8 cellular contexts compared by ENCODE assay signal in the genomic region with DNA sequence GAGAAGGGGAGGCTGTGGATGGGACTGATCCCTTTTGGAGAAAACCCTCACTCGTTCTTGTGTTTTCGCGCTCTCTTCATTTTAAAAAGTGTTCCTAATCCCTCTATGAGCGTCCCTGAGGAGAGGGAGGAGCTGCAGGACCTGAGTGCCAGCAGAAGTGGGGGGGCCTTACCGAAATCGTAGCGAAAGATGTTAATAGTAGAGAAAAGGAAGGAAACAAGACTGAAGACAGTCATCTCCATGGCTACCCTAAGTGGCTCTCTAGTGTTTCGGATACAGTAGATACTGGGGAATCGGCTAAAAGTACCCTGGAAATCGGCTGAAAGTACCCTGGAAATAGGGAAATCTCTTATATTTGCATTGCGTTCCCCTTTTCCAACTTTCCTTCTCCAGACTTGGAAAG. TPM values are rescaled to one million over a fixed set of nuclear protein-coding genes. Genes with fewer than 3 reads are reported as not detected.
DNase-seq lines count a peak whose midpoint lies in the region; ATAC-seq and TF ChIP-seq lines count a peak whose summit lies in the region.

No MANE protein-coding gene starts in this region.

- DNase-seq in HFF-Myc (ENCODE audit: extremely low read depth, low read depth) = no peak
- no peak for DNase-seq in RWPE1 (ENCODE audit: low spot score)
- DNase-seq in retinal pigment epithelial cell (ENCODE audit: low read depth) = no peak
- DNase-seq in cerebellum (ENCODE audit: low spot score) = no peak
- DNase-seq in NCI-H1930 (lab: John Stamatoyannopoulos, UW) = no peak

- POLR2A ChIA-PET in RWPE1 (lab: Yijun Ruan, JAX; ENCODE audit: low non-redundant PET) = interaction anchor here (0.6 to 1.5 kb wide), 2 partner anchors 10 to 90 kb away, joined by 5 to 6 read pairs; partner anchors contain the start of gene RBBP5

- no peaks in the 10 kb centered on the region for H3K9me3 ChIP-seq in esophagus (ENCODE audit: control insufficient read depth in 2 of 2, insufficient read depth in 1 of 2, low read depth in 1 of 2, low read length in 1 of 2)

- WGBS in esophagus, 2 donors = 37 to 45% methylated on average over 11 of the region's 11 CpGs

- TF ChIP-seq CTCF in GM12875 (IDR thresholded peaks at IDR 0.05; ENCODE audit: borderline replicate concordance, insufficient read depth, low read depth, low read length) (no peak), HFF-Myc (IDR thresholded peaks at IDR 0.05; ENCODE audit: low read depth, low read length, missing control alignments) (no peak), RWPE1 (conservative IDR thresholded peaks at IDR 0.05; ENCODE audit: low read depth) (no peak), retinal pigment epithelial cell (conservative IDR thresholded peaks at IDR 0.05; ENCODE audit: low read depth, low read length) (no peak)

- H3K27ac ChIP-seq in RWPE1 = peak overlapping the region; percentile 88
- peak overlapping the region in 1 of 2 donors; percentile 85 for H3K27ac ChIP-seq in esophagus (ENCODE audit: low read depth in 2 of 2, low read length in 1 of 2)

- no peaks in the 10 kb centered on the region for H3K4me1 ChIP-seq in esophagus (ENCODE audit: control insufficient read depth in 2 of 2, insufficient read depth in 2 of 2, low read length in 1 of 2)

- CTCF ChIA-PET in RWPE1 (lab: Yijun Ruan, JAX) = no interaction called here

- no peak for ATAC-seq in HG03108 (IDR thresholded peaks at IDR 0.05; ENCODE audit: unreplicated experiment)

- H3K4me3 ChIP-seq in GM12875 (ENCODE audit: low read depth, low read length) = peak overlapping the region; percentile 55
- H3K4me3 ChIP-seq in HFF-Myc (replicated peaks; ENCODE audit: low read depth, low read length) = peak overlapping the region; percentile 92
- peak overlapping the region; percentile 78 to 97 for H3K4me3 ChIP-seq in esophagus (ENCODE audit: low read depth in 1 of 2, low read length in 2 of 2)
- peak overlapping the region; percentile 85 for H3K4me3 ChIP-seq in retinal pigment epithelial cell (ENCODE audit: low read length)

- H3K27me3 ChIP-seq in esophagus (ENCODE audit: control insufficient read depth in 1 of 2, insufficient read depth in 2 of 2, low read length in 2 of 2) = no peaks in the 10 kb centered on the region

- no peaks in the 10 kb centered on the region for H3K36me3 ChIP-seq in esophagus (ENCODE audit: control insufficient read depth in 2 of 2, insufficient read depth in 2 of 2, low read length in 1 of 2)

RNA-seq across cellular contexts. Expression of gene DSTYK, which starts 0.3 kb away (rescaled TPM):
- polyA plus RNA-seq in esophagus = 1 to 10 TPM; 3.2 to 3.4 TPM
- total RNA-seq in cerebellum = 23.3 TPM

RNA-seq across cellular contexts. Expression of gene TMCC2, which starts 15.9 kb away (rescaled TPM):
- polyA plus RNA-seq in esophagus = under 1 TPM; 0.58 to 0.59 TPM
- 18.7 TPM for total RNA-seq in cerebellum
